ENCODE assay signal across 8 cellular contexts in genomic region chr3:49092948-49093852, GRCh38. TPM values are rescaled to one million over a fixed set of nuclear protein-coding genes. Genes with fewer than 3 reads are reported as not detected.
DNase-seq lines count a peak whose midpoint lies in the region; ATAC-seq and TF ChIP-seq lines count a peak whose summit lies in the region.

No MANE protein-coding gene starts in this region.

- H3K9me3 Mint-ChIP-seq in stimulated activated naive CD8-positive, alpha-beta T cell treated with anti-CD3 and anti-CD28 coated beads, Interleukin-15, Interleukin-2, amounts not matched to agents 100 ng/mL and 50 ng/mL, for 24 hours, result no peaks in the 10 kb centered on the region

- TF ChIP-seq RAD21 in neural cell (conservative IDR thresholded peaks at IDR 0.05), result no peak

- no peaks in the 10 kb centered on the region for H3K9me2 ChIP-seq in neural cell (ENCODE audit: insufficient read depth, low read length)

- peak overlapping the region; percentile 87 to 90 for H3K4me3 ChIP-seq in Panc1 (ENCODE audit: low read depth in 2 of 2, low read length in 2 of 2)
- peak overlapping the region; percentile 86 for H3K4me3 ChIP-seq in neural cell (ENCODE audit: low read length)

- H3K4me1 Mint-ChIP-seq in stimulated activated naive CD8-positive, alpha-beta T cell treated with anti-CD3 and anti-CD28 coated beads, Interleukin-15, Interleukin-2, amounts not matched to agents 100 ng/mL and 50 ng/mL, for 24 hours (ENCODE audit: low read depth), result peaks cover 42% of the 10 kb centered on the region

- H3K27ac Mint-ChIP-seq in stimulated activated naive CD8-positive, alpha-beta T cell treated with anti-CD3 and anti-CD28 coated beads, Interleukin-15, Interleukin-2, amounts not matched to agents 100 ng/mL and 50 ng/mL, for 24 hours, result peak overlapping the region; percentile 94

- H3K36me3 ChIP-seq in Panc1 (ENCODE audit: control insufficient read depth, insufficient read depth, low read length), result peaks cover 4% of the 10 kb centered on the region; the same call in 1 of the 2 replicates
- H3K36me3 ChIP-seq in neural cell (ENCODE audit: insufficient read depth, low read length), result no peaks in the 10 kb centered on the region

- peak overlapping the region; percentile 83 for H3K4me2 ChIP-seq in neural cell (ENCODE audit: low read length)

- POLR2A ChIA-PET in Panc1 (lab: Charles Lee), result interaction anchor here (0.5 to 1.4 kb wide), 3 partner anchors 65 to 185 kb away, joined by 3 read pairs; partner anchors contain the start of gene WDR6

- H3K27me3 ChIP-seq in Panc1 (ENCODE audit: control insufficient read depth, insufficient read depth, low read length), result no peaks in the 10 kb centered on the region
- H3K27me3 ChIP-seq in neural cell (ENCODE audit: insufficient read depth, low read depth, low read length), result no peaks in the 10 kb centered on the region

- peaks cover 8% of the 10 kb centered on the region for H4K20me1 ChIP-seq in neural cell (ENCODE audit: insufficient read depth)

- peak overlapping the region; percentile 92 for H3K4me3 Mint-ChIP-seq in stimulated activated naive CD8-positive, alpha-beta T cell treated with anti-CD3 and anti-CD28 coated beads, Interleukin-15, Interleukin-2, amounts not matched to agents 100 ng/mL and 50 ng/mL, for 24 hours

- intact Hi-C loops in Panc1 (cut with micrococcal nuclease; ENCODE audit: unreplicated experiment), result no loop called here

- peaks cover 14% of the 10 kb centered on the region for H3K4me1 ChIP-seq in Panc1 (ENCODE audit: control insufficient read depth, insufficient read depth, low read length)

- CTCF ChIA-PET in Panc1 (lab: Charles Lee), result interaction anchor here (0.6 to 1.5 kb wide), 3 partner anchors 40 to 106 kb away, joined by 3 to 5 read pairs (median 4); partner anchors contain the start of gene LAMB2

- H3F3A ChIP-seq in neural cell (ENCODE audit: insufficient read depth, low read length, poor library complexity, severe bottlenecking), result peaks cover 5% of the 10 kb centered on the region

- H3K9me3 ChIP-seq in Panc1 (ENCODE audit: control insufficient read depth, insufficient read depth, low read depth, low read length) (no peaks in the 10 kb centered on the region), neural cell (ENCODE audit: low read length) (no peaks in the 10 kb centered on the region)

- in situ Hi-C loops in Panc1 (cut with HindIII; ENCODE audit: low pct_unique_long_range_greater_than_20kb, low sequenced_read_pairs), result no loop called here

- H3K79me2 ChIP-seq in neural cell (replicated peaks; ENCODE audit: insufficient read depth, low read length), result peaks cover 43% of the 10 kb centered on the region

- BruUV-seq in Panc1 (replicated peaks; lab: Mats Ljungman, UMichigan), result no TSS peak

- H3K36me3 Mint-ChIP-seq in stimulated activated naive CD8-positive, alpha-beta T cell treated with anti-CD3 and anti-CD28 coated beads, Interleukin-15, Interleukin-2, amounts not matched to agents 100 ng/mL and 50 ng/mL, for 24 hours (ENCODE audit: low read depth), result peaks cover 34% of the 10 kb centered on the region

- peak overlapping the region; percentile 65 for H2AFZ ChIP-seq in neural cell (ENCODE audit: low read depth, low read length)

- no peak for TF ChIP-seq EP300 in neural cell (conservative IDR thresholded peaks at IDR 0.05; ENCODE audit: poor library complexity, severe bottlenecking)

- H3K27me3 Mint-ChIP-seq in stimulated activated naive CD8-positive, alpha-beta T cell treated with anti-CD3 and anti-CD28 coated beads, Interleukin-15, Interleukin-2, amounts not matched to agents 100 ng/mL and 50 ng/mL, for 24 hours, result no peaks in the 10 kb centered on the region

- DNase-seq in COLO829 (ENCODE audit: low spot score) (peak; percentile 69), HS-27A (ENCODE audit: low read depth) (peak; percentile 59), Panc1 (ENCODE audit: low read depth, low spot score) (no peak), fibroblast of the conjunctiva (ENCODE audit: low read depth) (peak; percentile 55)
- DNase-seq in activated T-helper 9 cell treated with anti-CD3 and anti-CD28 coated beads, Interleukin-2, amount 50 U/mL, for 16 hours (ENCODE audit: low read depth), result peak; percentile 73

- peak overlapping the region; percentile 93 for H3K27ac ChIP-seq in Panc1 (ENCODE audit: low read length)
- H3K27ac ChIP-seq in neural cell (ENCODE audit: low read length), result peak overlapping the region; percentile 97

- ATAC-seq in GM19468 (IDR thresholded peaks at IDR 0.05; ENCODE audit: extremely low read depth, unreplicated experiment), result peak; percentile 21
- ATAC-seq in Panc1, result peak; percentile 62

- H3K9ac ChIP-seq in neural cell (ENCODE audit: low read length), result peak overlapping the region; percentile 96

- TF ChIP-seq CTCF in Panc1 (IDR thresholded peaks at IDR 0.05), result no peak
- no peak for TF ChIP-seq CTCF in neural cell (IDR thresholded peaks at IDR 0.05; ENCODE audit: poor library complexity, severe bottlenecking)

TF ChIP-seq in neural cell, 6 proteins besides CTCF, POLR2A, EP300 and RAD21:
- TF ChIP-seq POLR2AphosphoS5 (IDR thresholded peaks at IDR 0.05), result peak; percentile 60
- peak; percentile 60 for TF ChIP-seq MXI1 (conservative IDR thresholded peaks at IDR 0.05; ENCODE audit: poor library complexity, severe bottlenecking)
- TF ChIP-seq TAF1 (IDR thresholded peaks at IDR 0.05; ENCODE audit: low read depth), result no peak
- no peak for TF ChIP-seq REST (IDR thresholded peaks at IDR 0.05; ENCODE audit: borderline replicate concordance)
- TF ChIP-seq EZH2 (IDR thresholded peaks at IDR 0.05; ENCODE audit: borderline replicate concordance, insufficient read depth, low read length, poor library complexity, severe bottlenecking), result no peak
TF ChIP-seq in neural cell: peak in this region for 2.

RNA-seq across cellular contexts. Expression of gene QRICH1, which starts 0.7 kb away (rescaled TPM):
- total RNA-seq in Panc1 (2021; ENCODE audit: unreplicated experiment), result 79.9 TPM
- 53.5 TPM for polyA plus RNA-seq in Panc1 (2012; ENCODE audit: insufficient read length)
- 87.5 and 122 TPM in 2 replicates for polyA plus RNA-seq in neural cell
- 197 and 304 TPM in 2 replicates for polyA minus RNA-seq in neural cell

RNA-seq across cellular contexts. Expression of gene QARS1, which starts 11.4 kb away (rescaled TPM):
- 186 TPM for total RNA-seq in Panc1 (2021; ENCODE audit: unreplicated experiment)
- polyA plus RNA-seq in Panc1 (2012; ENCODE audit: insufficient read length), result 232 TPM
- polyA plus RNA-seq in neural cell, result 174 and 212 TPM in 2 replicates
- polyA minus RNA-seq in neural cell, result 196 and 206 TPM in 2 replicates

RNA-seq across cellular contexts. Expression of gene USP19, which starts 27.4 kb away (rescaled TPM):
- 60.6 TPM for total RNA-seq in Panc1 (2021; ENCODE audit: unreplicated experiment)
- 40.7 TPM for polyA plus RNA-seq in Panc1 (2012; ENCODE audit: insufficient read length)
- 58.5 and 62.0 TPM in 2 replicates for polyA plus RNA-seq in neural cell
- 64.7 and 67.2 TPM in 2 replicates for polyA minus RNA-seq in neural cell

RNA-seq across cellular contexts. Expression of gene LAMB2, which starts 39.6 kb away (rescaled TPM):
- 189 TPM for total RNA-seq in Panc1 (2021; ENCODE audit: unreplicated experiment)
- polyA plus RNA-seq in Panc1 (2012; ENCODE audit: insufficient read length), result 252 TPM
- polyA plus RNA-seq in neural cell, result 2.0 and 15.9 TPM in 2 replicates
- 1.5 and 4.1 TPM in 2 replicates for polyA minus RNA-seq in neural cell
